In the genomic region with DNA sequence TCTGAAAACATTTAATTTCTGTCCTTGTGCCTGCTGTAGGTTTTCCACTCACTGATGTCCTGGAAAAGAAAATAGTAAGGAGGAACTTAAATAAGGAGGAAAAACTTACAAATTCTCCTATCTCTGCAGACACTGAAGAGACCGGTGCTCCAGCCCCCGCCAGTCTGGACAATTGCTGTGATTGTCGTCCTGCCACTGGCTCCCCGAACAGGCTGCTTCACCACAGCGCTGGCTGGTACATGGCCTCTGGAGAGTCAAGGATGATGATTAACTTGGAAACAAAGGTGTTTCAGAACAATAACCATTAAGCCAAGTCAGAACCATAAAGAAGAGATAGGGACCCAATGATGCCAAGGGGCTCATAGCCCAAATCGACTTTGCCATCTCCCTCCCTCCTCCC, we compare ENCODE assay signal across 20 cellular contexts. TPM values are rescaled to one million over a fixed set of nuclear protein-coding genes. Genes with fewer than 3 reads are reported as not detected.
A peak's percentile ranks its signal among the peaks of the same experiment; 100 is the strongest.
DNase-seq lines count a peak whose midpoint lies in the region; TF ChIP-seq lines count a peak whose summit lies in the region.
"Had no signal": no experiment of that assay in that cellular context is flagged by ENCODE, and none has a peak within 500 bp of the region (broad histone marks: within the 10 kb centered on the region; RNA-seq: fewer than 3 reads in every experiment).

No MANE protein-coding gene starts in this region.

- WGBS in testis, 2 donors = 64 to 65% methylated on average over 6 of the region's 6 CpGs

- intact Hi-C loops in head of caudate nucleus (cut with DNase I) (no loop called here), testis (cut with DNase I; ENCODE audit: low total_unique reads) (no loop called here)

- no peaks in the 10 kb centered on the region for H3K27me3 Mint-ChIP-seq in nephron (ENCODE audit: low read depth)
- H3K27me3 Mint-ChIP-seq: CD4-positive, alpha-beta memory T cell had no signal

- TF ChIP-seq CTCF in nephron (IDR thresholded peaks at IDR 0.05; ENCODE audit: unreplicated experiment in 3 of 3) = no peak
- TF ChIP-seq CTCF in testis (IDR thresholded peaks at IDR 0.05) = no peak

- H3K27me3 ChIP-seq in testis = no peaks in the 10 kb centered on the region
- H3K27me3 ChIP-seq: BE2C; BLaER1 treated with 17β-estradiol and CSF1 and Interleukin-3, amounts not matched to agents 10 nM and 100 nM had no signal

- H3K4me3 ChIP-seq in testis = no peak overlapping the region
- H3K4me3 ChIP-seq: BLaER1 treated with 17β-estradiol and CSF1 and Interleukin-3, amounts not matched to agents 10 nM and 100 nM; GM12878; GM23248 had no signal

- no peaks in the 10 kb centered on the region for H3K9me3 ChIP-seq in testis
- H3K9me3 ChIP-seq: BE2C; BLaER1 treated with 17β-estradiol and CSF1 and Interleukin-3, amounts not matched to agents 10 nM and 100 nM had no signal

- H3K27ac Mint-ChIP-seq in nephron = peak overlapping the region; percentile 82 to 91 (median 88)
- H3K27ac Mint-ChIP-seq: CD4-positive, alpha-beta memory T cell had no signal

- no peak for TF ChIP-seq POLR2A in testis (IDR thresholded peaks at IDR 0.05)

- no peaks in the 10 kb centered on the region for H3K9me3 Mint-ChIP-seq in nephron

- H3K27ac ChIP-seq in testis = no peak overlapping the region
- H3K27ac ChIP-seq: 22Rv1; BLaER1 treated with 17β-estradiol and CSF1 and Interleukin-3, amounts not matched to agents 10 nM and 100 nM; GM23248 had no signal

- H3K36me3 Mint-ChIP-seq in nephron (ENCODE audit: low read depth) = no peaks in the 10 kb centered on the region

- H3K4me1 Mint-ChIP-seq in nephron = peaks cover 24% of the 10 kb centered on the region
- H3K4me1 Mint-ChIP-seq: CD4-positive, alpha-beta memory T cell had no signal

- H3K36me3 ChIP-seq in testis (ENCODE audit: low read depth, missing control alignments) = no peaks in the 10 kb centered on the region
- H3K36me3 ChIP-seq: BE2C had no signal

- H3K4me1 ChIP-seq in testis = no peaks in the 10 kb centered on the region
- H3K4me1 ChIP-seq: BE2C had no signal

- peak; percentile 33 for DNase-seq in Ammon's horn (ENCODE audit: low spot score)
- peak in 23 of 42 donors; percentile 7 to 71 (median 31) for DNase-seq in head of caudate nucleus
- DNase-seq in testis = peak; percentile 41
- DNase-seq in kidney glomerular epithelial cell (lab: John Stamatoyannopoulos, UW) = no peak
- DNase-seq in mucosa of gallbladder (ENCODE audit: low spot score) = no peak
- DNase-seq in activated CD4-positive, alpha-beta T cell treated with anti-CD3 and anti-CD28 coated beads for 1 hour = no peak
- DNase-seq: BE2C; Calu3; CD4-positive, alpha-beta memory T cell; COR-L47; DMS53; DND-41; GM23248; H7; HCEC 1CT had no signal

- H3K4me3 Mint-ChIP-seq in nephron = no peak overlapping the region
- H3K4me3 Mint-ChIP-seq: CD4-positive, alpha-beta memory T cell had no signal

RNA-seq across cellular contexts. Expression of gene PLAC8L1, which starts 7.3 kb away (rescaled TPM):
- 1 to 10 TPM; 4.4 to 7.8 TPM for total RNA-seq in testis
- 27.7 TPM for polyA plus RNA-seq in testis (ENCODE audit: insufficient read depth, low read depth, low replicate concordance)
- not detected for total RNA-seq in mucosa of gallbladder
- total RNA-seq: H1 had no signal
- polyA plus RNA-seq: CD4-positive, alpha-beta memory T cell had no signal

Comparison
In these comparisons a context has a peak if more than half of its experiments do, and no peak if none do; other contexts are left out.
1. DNase-seq: peak in Ammon's horn (single experiment), head of caudate nucleus (23 of 42) and testis (single experiment); none in kidney glomerular epithelial cell (single experiment), mucosa of gallbladder (single experiment) and activated CD4-positive, alpha-beta T cell treated with anti-CD3 and anti-CD28 coated beads for 1 hour (single experiment).